Comparison of ENCODE assay signal across 8 cellular contexts in the genomic region with DNA sequence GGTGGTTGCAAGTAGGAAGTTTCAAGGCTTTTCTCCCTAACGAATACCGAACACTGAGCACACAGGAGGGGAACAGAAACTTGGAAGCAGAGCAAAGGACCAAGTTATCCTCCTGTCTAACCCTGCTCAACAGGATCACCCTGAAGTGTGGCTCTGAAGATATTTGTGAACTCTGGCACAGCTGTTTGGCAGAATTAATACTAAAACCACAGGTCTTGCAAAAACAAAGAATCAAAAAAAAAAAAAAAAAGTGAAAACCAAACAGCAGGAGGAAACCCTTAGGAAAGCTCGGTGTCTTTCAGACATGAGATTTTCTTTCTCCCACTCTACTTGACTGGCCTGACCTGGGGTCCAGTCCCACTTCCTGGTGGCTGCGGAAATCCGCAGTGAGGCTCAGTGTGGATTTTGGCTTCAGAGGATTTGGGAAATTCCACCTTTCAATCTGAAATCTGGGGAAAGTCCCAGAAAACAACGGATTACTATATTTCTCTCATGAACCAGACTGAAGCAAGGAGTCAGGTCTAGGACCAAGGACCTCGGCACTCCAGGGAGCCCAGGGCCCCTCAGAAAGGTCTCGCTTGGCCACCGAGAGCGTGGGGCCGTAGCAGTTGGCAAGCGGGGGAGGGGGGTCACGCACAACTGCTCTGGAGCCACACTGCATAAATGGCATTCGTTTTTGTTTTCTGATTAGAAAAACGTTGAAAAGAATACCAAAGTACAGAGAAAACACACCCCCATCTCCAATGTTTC. TPM values are rescaled to one million over a fixed set of nuclear protein-coding genes. Genes with fewer than 3 reads are reported as not detected.
DNase-seq lines count a peak whose midpoint lies in the region; ATAC-seq, FAIRE-seq and TF ChIP-seq lines count a peak whose summit lies in the region.

No MANE protein-coding gene starts in this region.

- peak overlapping the region; percentile 80 for H3K4me3 ChIP-seq in ovary

- H3K4me1 ChIP-seq in ovary (ENCODE audit: insufficient read depth), result peaks cover 6% of the 10 kb centered on the region

- peaks cover 11% of the 10 kb centered on the region for H3K36me3 Mint-ChIP-seq in activated T-cell treated with anti-CD3 and anti-CD28 coated beads, Interleukin-2, amount 50 U/mL, for 4 hours (ENCODE audit: insufficient read depth)

- TF ChIP-seq EP300 in ovary (IDR thresholded peaks at IDR 0.05), result no peak

- no peak for TF ChIP-seq POLR2A in ovary (IDR thresholded peaks at IDR 0.05)

- H3K9me3 ChIP-seq in ovary, result no peaks in the 10 kb centered on the region

- no peaks in the 10 kb centered on the region for H3K9me3 Mint-ChIP-seq in activated T-cell treated with anti-CD3 and anti-CD28 coated beads, Interleukin-2, amount 50 U/mL, for 4 hours

- no peak for FAIRE-seq in HTR-8/SVneo (lab: Jason Lieb, UNC)

- WGBS in ovary, 3 donors, result 0 to 1% (median 1%) methylated on average over 15 of the region's 15 CpGs

- H3K27ac ChIP-seq in ovary, result peak overlapping the region; percentile 66 to 78

- H3K27me3 Mint-ChIP-seq in activated T-cell treated with anti-CD3 and anti-CD28 coated beads, Interleukin-2, amount 50 U/mL, for 4 hours (ENCODE audit: low read depth), result no peaks in the 10 kb centered on the region

- peaks cover 77% of the 10 kb centered on the region for H3K4me1 Mint-ChIP-seq in activated T-cell treated with anti-CD3 and anti-CD28 coated beads, Interleukin-2, amount 50 U/mL, for 4 hours (ENCODE audit: low read depth)

- no peaks in the 10 kb centered on the region for H3K27me3 ChIP-seq in ovary

- ATAC-seq in activated T-cell treated with anti-CD3 and anti-CD28 coated beads, Interleukin-2, amount 50 U/mL, for 4 hours, result peak in 1 of 2 donors; percentile 6

- intact Hi-C loops in ovary (cut with DNase I), result no loop called here

- peak overlapping the region; percentile 96 for H3K4me3 Mint-ChIP-seq in activated T-cell treated with anti-CD3 and anti-CD28 coated beads, Interleukin-2, amount 50 U/mL, for 4 hours

- no peak for TF ChIP-seq CTCF in ovary (IDR thresholded peaks at IDR 0.05)

- no peaks in the 10 kb centered on the region for H3K36me3 ChIP-seq in ovary

- DNase-seq in COLO668 (lab: John Stamatoyannopoulos, UW; ENCODE audit: unreplicated experiment) (peak; percentile 31), HTR-8/SVneo (ENCODE audit: insufficient read length, low spot score) (peak; percentile 20), glomerular visceral epithelial cell (ENCODE audit: extremely low spot score) (peak; percentile 47), ovary (peak in 3 of 5 donors; percentile 22 to 43 (median 39)), SK-N-DZ (ENCODE audit: low spot score) (no peak), GM19238 (ENCODE audit: insufficient read length, low spot score) (no peak)
- no peak for DNase-seq in activated T-cell treated with anti-CD3 and anti-CD28 coated beads, Interleukin-2, amount 50 U/mL, for 4 hours
- DNase-seq in stimulated activated naive CD4-positive, alpha-beta T cell treated with Interleukin-2 at 50 U/mL for 16 hours (lab: John Stamatoyannopoulos, UW), result no peak

RNA-seq across cellular contexts. Expression of a gene that starts 0.9 kb away (rescaled TPM):
- total RNA-seq in activated T-cell treated with anti-CD3 and anti-CD28 coated beads, Interleukin-2, amount 50 U/mL, for 4 hours, result 10 to 100 TPM; 13.4 to 29.9 (median 21.1) TPM
- 10 to 100 TPM in 6 of 7 donors, 1 to 10 TPM in 1; 10.0 to 25.6 (median 13.2) TPM for total RNA-seq in ovary
- polyA plus RNA-seq in ovary, result 10 to 100 TPM; 12.8 to 13.9 TPM
- polyA plus RNA-seq in SK-N-DZ (2014; cell fraction: cytosol; rRNA removed), result 7.9 and 12.0 TPM in 2 replicates
- polyA plus RNA-seq in SK-N-DZ (2014; cell fraction: nucleus; rRNA removed), result 6.2 and 7.2 TPM in 2 replicates

RNA-seq across cellular contexts. Expression of a gene that starts 12.3 kb away (rescaled TPM):
- total RNA-seq in activated T-cell treated with anti-CD3 and anti-CD28 coated beads, Interleukin-2, amount 50 U/mL, for 4 hours, result 1 to 10 TPM; 2.6 to 4.0 (median 3.6) TPM
- 10 to 100 TPM; 14.0 to 33.6 (median 23.9) TPM for total RNA-seq in ovary
- polyA plus RNA-seq in ovary, result 10 to 100 TPM in 1 of 2 donors, 1 to 10 TPM in 1; 6.8 to 14.3 TPM
- polyA plus RNA-seq in SK-N-DZ (2014; cell fraction: cytosol; rRNA removed), result 0.93 and 4.7 TPM in 2 replicates
- polyA plus RNA-seq in SK-N-DZ (2014; cell fraction: nucleus; rRNA removed), result 0.64 and 1.8 TPM in 2 replicates

RNA-seq across cellular contexts. Expression of a gene that starts 53.2 kb away (rescaled TPM):
- total RNA-seq in activated T-cell treated with anti-CD3 and anti-CD28 coated beads, Interleukin-2, amount 50 U/mL, for 4 hours, result 10 to 100 TPM; 19.1 to 27.4 (median 20.6) TPM
- 10 to 100 TPM; 16.5 to 27.0 (median 19.9) TPM for total RNA-seq in ovary
- 10 to 100 TPM in 1 of 2 donors, 1 to 10 TPM in 1; 9.1 to 12.1 TPM for polyA plus RNA-seq in ovary
- polyA plus RNA-seq in SK-N-DZ (2014; cell fraction: cytosol; rRNA removed), result 32.9 and 35.0 TPM in 2 replicates
- polyA plus RNA-seq in SK-N-DZ (2014; cell fraction: nucleus; rRNA removed), result 27.6 and 42.1 TPM in 2 replicates

Comparison
In these comparisons a context has a peak if more than half of its experiments do, and no peak if none do; other contexts are left out.
1. DNase-seq: peak in COLO668 (single experiment), HTR-8/SVneo (single experiment), glomerular visceral epithelial cell (single experiment) and ovary (3 of 5); none in activated T-cell treated with anti-CD3 and anti-CD28 coated beads, Interleukin-2, amount 50 U/mL, for 4 hours (single experiment), stimulated activated naive CD4-positive, alpha-beta T cell treated with Interleukin-2 at 50 U/mL for 16 hours (single experiment), SK-N-DZ (single experiment) and GM19238 (single experiment).